In the genomic region with DNA sequence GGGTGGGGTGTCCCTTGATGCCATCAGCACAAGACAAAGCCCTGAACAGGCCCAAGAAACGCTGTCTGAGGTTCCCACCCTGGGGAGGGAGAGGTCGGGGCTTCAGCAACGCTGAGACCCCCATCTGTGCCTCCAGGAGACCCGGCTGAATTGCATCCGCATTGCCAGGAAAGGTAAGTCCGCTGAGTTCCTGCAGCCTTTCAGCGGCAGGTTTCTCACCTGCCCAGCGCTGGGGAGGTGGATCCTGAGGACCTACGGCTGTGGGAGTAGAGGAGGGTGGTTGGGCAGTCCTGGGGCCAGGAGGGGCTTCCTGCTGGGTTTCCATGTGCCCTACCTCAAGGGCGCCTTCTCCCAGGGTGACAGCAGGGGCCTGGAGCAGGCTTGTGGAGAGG, we compare ENCODE assay signal across 1 cellular context.
TF ChIP-seq lines count a peak whose summit lies in the region.

No MANE protein-coding gene starts in this region.

TF ChIP-seq in A549, 52 proteins besides CTCF, POLR2A, EP300 and RAD21:
- TF ChIP-seq MAZ (IDR thresholded peaks at IDR 0.05; ENCODE audit: borderline replicate concordance, low read depth, low read length) = no peak
- no peak for TF ChIP-seq ZC3H11A (IDR thresholded peaks at IDR 0.05)
- TF ChIP-seq HOXB13 (CRISPR knock-in tag; IDR thresholded peaks at IDR 0.05; ENCODE audit: low read depth) = no peak
- no peak for TF ChIP-seq CHD4 (IDR thresholded peaks at IDR 0.05; ENCODE audit: borderline replicate concordance)
- no peak for TF ChIP-seq HOXB5 (CRISPR knock-in tag; IDR thresholded peaks at IDR 0.05)
- TF ChIP-seq ZSCAN20 (CRISPR knock-in tag; IDR thresholded peaks at IDR 0.05) = no peak
- no peak for TF ChIP-seq MYC (IDR thresholded peaks at IDR 0.05; ENCODE audit: borderline replicate concordance, low read length)
- no peak for TF ChIP-seq POLR2AphosphoS2 (conservative IDR thresholded peaks at IDR 0.05; ENCODE audit: low read length)
- no peak for TF ChIP-seq KDM5A (IDR thresholded peaks at IDR 0.05)
- no peak for TF ChIP-seq HOXA7 (CRISPR knock-in tag; IDR thresholded peaks at IDR 0.05)
- TF ChIP-seq, protein P1, sequence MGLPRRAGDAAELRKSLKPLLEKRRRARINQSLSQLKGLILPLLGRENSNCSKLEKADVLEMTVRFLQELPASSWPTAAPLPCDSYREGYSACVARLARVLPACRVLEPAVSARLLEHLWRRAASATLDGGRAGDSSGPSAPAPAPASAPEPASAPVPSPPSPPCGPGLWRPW (IDR thresholded peaks at IDR 0.05) = no peak
- no peak for TF ChIP-seq EHMT2 (IDR thresholded peaks at IDR 0.05; ENCODE audit: low read depth)
- TF ChIP-seq, protein P2, sequence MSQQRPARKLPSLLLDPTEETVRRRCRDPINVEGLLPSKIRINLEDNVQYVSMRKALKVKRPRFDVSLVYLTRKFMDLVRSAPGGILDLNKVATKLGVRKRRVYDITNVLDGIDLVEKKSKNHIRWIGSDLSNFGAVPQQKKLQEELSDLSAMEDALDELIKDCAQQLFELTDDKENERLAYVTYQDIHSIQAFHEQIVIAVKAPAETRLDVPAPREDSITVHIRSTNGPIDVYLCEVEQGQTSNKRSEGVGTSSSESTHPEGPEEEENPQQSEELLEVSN (IDR thresholded peaks at IDR 0.05; ENCODE audit: borderline replicate concordance, low read depth) = no peak
- no peak for TF ChIP-seq RARB (CRISPR knock-in tag; IDR thresholded peaks at IDR 0.05)
- TF ChIP-seq, protein P3, sequence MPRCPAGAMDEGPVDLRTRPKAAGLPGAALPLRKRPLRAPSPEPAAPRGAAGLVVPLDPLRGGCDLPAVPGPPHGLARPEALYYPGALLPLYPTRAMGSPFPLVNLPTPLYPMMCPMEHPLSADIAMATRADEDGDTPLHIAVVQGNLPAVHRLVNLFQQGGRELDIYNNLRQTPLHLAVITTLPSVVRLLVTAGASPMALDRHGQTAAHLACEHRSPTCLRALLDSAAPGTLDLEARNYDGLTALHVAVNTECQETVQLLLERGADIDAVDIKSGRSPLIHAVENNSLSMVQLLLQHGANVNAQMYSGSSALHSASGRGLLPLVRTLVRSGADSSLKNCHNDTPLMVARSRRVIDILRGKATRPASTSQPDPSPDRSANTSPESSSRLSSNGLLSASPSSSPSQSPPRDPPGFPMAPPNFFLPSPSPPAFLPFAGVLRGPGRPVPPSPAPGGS (IDR thresholded peaks at IDR 0.05) = no peak
